1 cellular context compared by ENCODE assay signal in genomic region chr19:8367327-8368001, GRCh38.
A peak's percentile ranks its signal among the peaks of the same experiment; 100 is the strongest.
TF ChIP-seq lines count a peak whose summit lies in the region.

No MANE protein-coding gene starts in this region.

TF ChIP-seq in K562, 482 proteins besides CTCF, POLR2A, EP300 and RAD21 (continued from another document and continues in another):
- TF ChIP-seq ZNF518B (CRISPR knock-in tag; IDR thresholded peaks at IDR 0.05) = no peak
- TF ChIP-seq ZBTB26 (CRISPR knock-in tag; IDR thresholded peaks at IDR 0.05) = no peak
- TF ChIP-seq GATAD2B (IDR thresholded peaks at IDR 0.05; ENCODE audit: borderline replicate concordance) = no peak
- TF ChIP-seq FOXJ3 (CRISPR knock-in tag; IDR thresholded peaks at IDR 0.05) = no peak
- TF ChIP-seq DLX4 (CRISPR knock-in tag; IDR thresholded peaks at IDR 0.05) = no peak
- peak; percentile 61; the same call in 1 of the 2 replicates for TF ChIP-seq BCOR (IDR thresholded peaks at IDR 0.05)
- no peak for TF ChIP-seq ZNF347 (CRISPR knock-in tag; IDR thresholded peaks at IDR 0.05; ENCODE audit: low read depth)
- peak; percentile 59; the same call in 1 of the 2 replicates for TF ChIP-seq SMARCA5 (IDR thresholded peaks at IDR 0.05)
- TF ChIP-seq SLC30A9 (CRISPR knock-in tag; IDR thresholded peaks at IDR 0.05) = no peak
- peak; percentile 96 for TF ChIP-seq ZNF121 (CRISPR knock-in tag; conservative IDR thresholded peaks at IDR 0.05)
- TF ChIP-seq ZNF24 (IDR thresholded peaks at IDR 0.05) = peak; percentile 96
- no peak for TF ChIP-seq TARDBP (IDR thresholded peaks at IDR 0.05)
- TF ChIP-seq NFE2L1 (tag; IDR thresholded peaks at IDR 0.05; ENCODE audit: borderline replicate concordance, low read depth) = no peak
- peak; percentile 88 to 89 for TF ChIP-seq KDM1A (IDR thresholded peaks at IDR 0.05)
- TF ChIP-seq ETS1 (conservative IDR thresholded peaks at IDR 0.05; ENCODE audit: control insufficient read depth, low read depth, low read length) = no peak
- TF ChIP-seq SRF (CRISPR knock-in tag; IDR thresholded peaks at IDR 0.05) = no peak
- TF ChIP-seq KLF16 (IDR thresholded peaks at IDR 0.05) = no peak
- no peak for TF ChIP-seq ADNP (tag; IDR thresholded peaks at IDR 0.05)
- no peak for TF ChIP-seq NCOA1 (IDR thresholded peaks at IDR 0.05; ENCODE audit: low read depth)
- no peak for TF ChIP-seq ETV1 (tag; conservative IDR thresholded peaks at IDR 0.05; ENCODE audit: low read depth)
- TF ChIP-seq CREM (IDR thresholded peaks at IDR 0.05; ENCODE audit: low read depth) = 0 out of 2 replicates have a peak, but pooled peaks have one; percentile 11
- no peak for TF ChIP-seq PHF8 (IDR thresholded peaks at IDR 0.05; ENCODE audit: borderline replicate concordance, low read length)
- peak; percentile 55 for TF ChIP-seq EGR1 (conservative IDR thresholded peaks at IDR 0.05)
- no peak for TF ChIP-seq GABPB1 (CRISPR knock-in tag; IDR thresholded peaks at IDR 0.05)
- no peak for TF ChIP-seq BRD4 (IDR thresholded peaks at IDR 0.05)
- TF ChIP-seq CBFB (CRISPR knock-in tag; IDR thresholded peaks at IDR 0.05) = no peak
- 0 out of 2 replicates have a peak, but pooled peaks have one; percentile 12 for TF ChIP-seq VEZF1 (CRISPR knock-in tag; IDR thresholded peaks at IDR 0.05)
- TF ChIP-seq ILK (tag; IDR thresholded peaks at IDR 0.05; ENCODE audit: borderline replicate concordance, low read depth) = no peak
- no peak for TF ChIP-seq PKNOX1 (IDR thresholded peaks at IDR 0.05)
- TF ChIP-seq FOSL1 (tag; conservative IDR thresholded peaks at IDR 0.05) = no peak
- TF ChIP-seq ZNF445 (CRISPR knock-in tag; IDR thresholded peaks at IDR 0.05; ENCODE audit: low read depth) = no peak
- TF ChIP-seq CBX5 (IDR thresholded peaks at IDR 0.05; ENCODE audit: borderline replicate concordance, low read depth) = no peak
- TF ChIP-seq SMAD1 (IDR thresholded peaks at IDR 0.05; ENCODE audit: low read depth, low read length, partially characterized antibody) = no peak
- no peak for TF ChIP-seq ZNF140 (CRISPR knock-in tag; IDR thresholded peaks at IDR 0.05)
- TF ChIP-seq CBX2 (IDR thresholded peaks at IDR 0.05; ENCODE audit: insufficient read depth, low read length, poor library complexity, severe bottlenecking) = no peak
- TF ChIP-seq GMEB1 (CRISPR knock-in tag; IDR thresholded peaks at IDR 0.05) = no peak
- no peak for TF ChIP-seq ZEB2 (IDR thresholded peaks at IDR 0.05)
- TF ChIP-seq KDM5B (IDR thresholded peaks at IDR 0.05; ENCODE audit: insufficient replicate concordance, low read depth, low read length) = peak; percentile 12
- peak; percentile 21 for TF ChIP-seq NCOA4 (IDR thresholded peaks at IDR 0.05; ENCODE audit: partially characterized antibody)
- peak in 1 of 2 experiments; percentile 42; a peak in 2 of 4 replicates for TF ChIP-seq HDAC1 (IDR thresholded peaks at IDR 0.05)
- TF ChIP-seq ZNF263 (CRISPR knock-in tag; IDR thresholded peaks at IDR 0.05; ENCODE audit: borderline replicate concordance) = peak; percentile 62
- peak; percentile 39; the same call in 1 of the 2 replicates for TF ChIP-seq TFAP4 (CRISPR knock-in tag; IDR thresholded peaks at IDR 0.05; ENCODE audit: borderline replicate concordance)
- no peak for TF ChIP-seq NFE2 (IDR thresholded peaks at IDR 0.05; ENCODE audit: low read depth)
- no peak for TF ChIP-seq SIRT6 (IDR thresholded peaks at IDR 0.05; ENCODE audit: low read depth, low read length)
- peak; percentile 76 for TF ChIP-seq ZBTB33 (CRISPR knock-in tag; IDR thresholded peaks at IDR 0.05)
- TF ChIP-seq AFF1 (IDR thresholded peaks at IDR 0.05; ENCODE audit: low read depth in 1 of 2, partially characterized antibody in 2 of 2) = no peak
- TF ChIP-seq FOXP1 (CRISPR knock-in tag; IDR thresholded peaks at IDR 0.05) = no peak
- no peak for TF ChIP-seq FOXM1 (IDR thresholded peaks at IDR 0.05; ENCODE audit: low read depth)
- no peak for TF ChIP-seq FOXM1 (CRISPR knock-in tag; IDR thresholded peaks at IDR 0.05; ENCODE audit: low read depth)
- no peak for TF ChIP-seq CSDE1 (IDR thresholded peaks at IDR 0.05)
- no peak for TF ChIP-seq ELF1 (tag; IDR thresholded peaks at IDR 0.05)
- TF ChIP-seq KLF13 (tag; IDR thresholded peaks at IDR 0.05; ENCODE audit: borderline replicate concordance, low read depth) = no peak
- TF ChIP-seq HIVEP1 (CRISPR knock-in tag; IDR thresholded peaks at IDR 0.05) = no peak
